Comparison of ENCODE assay signal across 20 cellular contexts in genomic region chr17:17947966-17948365, GRCh38. TPM values are rescaled to one million over a fixed set of nuclear protein-coding genes. Genes with fewer than 3 reads are reported as not detected.
A peak's percentile ranks its signal among the peaks of the same experiment; 100 is the strongest.
DNase-seq lines count a peak whose midpoint lies in the region; ATAC-seq, FAIRE-seq and TF ChIP-seq lines count a peak whose summit lies in the region.
"Had no signal": no experiment of that assay in that cellular context is flagged by ENCODE, and none has a peak within 500 bp of the region (broad histone marks: within the 10 kb centered on the region; RNA-seq: fewer than 3 reads in every experiment).

No MANE protein-coding gene starts in this region.

- H3K27me3 Mint-ChIP-seq in HFFc6 (ENCODE audit: insufficient read depth) = no peaks in the 10 kb centered on the region; the same call in none of the 2 replicates

- H3K4me3 Mint-ChIP-seq in HFFc6 = peak overlapping the region; percentile 79

- H4K20me1 ChIP-seq in osteoblast (ENCODE audit: insufficient read depth, low read length) = peaks cover 22% of the 10 kb centered on the region

- peaks cover 82% of the 10 kb centered on the region for H3K79me2 ChIP-seq in osteoblast (ENCODE audit: insufficient read depth, low read length)

- H3K4me3 ChIP-seq in bronchial epithelial cell (ENCODE audit: low read depth, low read length) = no peak overlapping the region
- H3K4me3 ChIP-seq in osteoblast (ENCODE audit: insufficient read depth, low read length) = no peak overlapping the region
- H3K4me3 ChIP-seq: BLaER1 treated with 17β-estradiol and CSF1 and Interleukin-3, amounts not matched to agents 10 nM and 100 nM; pancreas had no signal

- TF ChIP-seq CTCF in HFFc6 (IDR thresholded peaks at IDR 0.05) (no peak), bronchial epithelial cell (IDR thresholded peaks at IDR 0.05; ENCODE audit: insufficient read depth, low read length, severe bottlenecking) (no peak), osteoblast (IDR thresholded peaks at IDR 0.05; ENCODE audit: extremely low read depth, low read depth, low read length) (no peak)

- H3K36me3 ChIP-seq in bronchial epithelial cell (ENCODE audit: control insufficient read depth, insufficient read depth, low read length) (no peaks in the 10 kb centered on the region), osteoblast (ENCODE audit: insufficient read depth, low read length) (no peaks in the 10 kb centered on the region)
- H3K36me3 ChIP-seq: pancreas had no signal

- H3K4me2 ChIP-seq in osteoblast (ENCODE audit: insufficient read depth, low read length) = peak overlapping the region; percentile 83

- H3K36me3 Mint-ChIP-seq in HFFc6 (ENCODE audit: low read depth) = peaks cover 11% of the 10 kb centered on the region; the same call in 1 of the 2 replicates

- H3K27ac Mint-ChIP-seq in HFFc6 = peak overlapping the region; percentile 92

- H3K4me1 Mint-ChIP-seq in HFFc6 (ENCODE audit: low read depth) = peaks cover 92% of the 10 kb centered on the region

- no peak for FAIRE-seq in bronchial epithelial cell (lab: Jason Lieb, UNC)
- FAIRE-seq: colon, endometrium, pancreas had no signal

- no peak for ATAC-seq in GM19395 (IDR thresholded peaks at IDR 0.05; ENCODE audit: unreplicated experiment)
- ATAC-seq: left ventricle myocardium superior had no signal

- peak overlapping the region; percentile 64 for H3K27ac ChIP-seq in osteoblast (ENCODE audit: low read depth, low read length)
- H3K27ac ChIP-seq: BLaER1 treated with 17β-estradiol and CSF1 and Interleukin-3, amounts not matched to agents 10 nM and 100 nM; HL-60; pancreas had no signal

- H3K9me3 Mint-ChIP-seq in HFFc6 = no peaks in the 10 kb centered on the region

- peak; percentile 39 for DNase-seq in COLO829 (ENCODE audit: low spot score)
- DNase-seq in HFFc6 = peak; percentile 25
- peak; percentile 85 for DNase-seq in bronchial epithelial cell (ENCODE audit: low read depth)
- DNase-seq in osteoblast (ENCODE audit: insufficient read length, low spot score, missing footprints) = no peak
- DNase-seq in activated CD4-positive, alpha-beta T cell treated with anti-CD3 and anti-CD28 coated beads, Interleukin-2, amount 50 U/mL, for 1 hour = no peak
- DNase-seq in NCI-H446 (lab: John Stamatoyannopoulos, UW) = no peak
- DNase-seq: activated CD8-positive, alpha-beta memory T cell treated with anti-CD3 and anti-CD28 coated beads for 24 hours; activated gamma-delta T cell; DMS 273 treated with DMSO at 0.1 percent for 48 hours; left ventricle myocardium superior; NCI-H1048; NCI-H2171; pancreas; stimulated activated CD4-positive, alpha-beta T cell treated with anti-CD3 and anti-CD28 coated beads, Interleukin-2, amount 100 ng/mL, for 48 hours had no signal

- peaks cover 44% of the 10 kb centered on the region for H3K4me1 ChIP-seq in osteoblast (ENCODE audit: insufficient read depth, low read length)

- H3K27me3 ChIP-seq in bronchial epithelial cell (ENCODE audit: control insufficient read depth, insufficient read depth, low read length) (no peaks in the 10 kb centered on the region), osteoblast (ENCODE audit: insufficient read depth, low read length) (no peaks in the 10 kb centered on the region)
- H3K27me3 ChIP-seq: BLaER1 treated with 17β-estradiol and CSF1 and Interleukin-3, amounts not matched to agents 10 nM and 100 nM; pancreas had no signal

- no peak overlapping the region for H2AFZ ChIP-seq in osteoblast (ENCODE audit: low read length)

- H3K9me3 ChIP-seq in osteoblast (ENCODE audit: low read depth, low read length) = no peaks in the 10 kb centered on the region
- H3K9me3 ChIP-seq: BLaER1 treated with 17β-estradiol and CSF1 and Interleukin-3, amounts not matched to agents 10 nM and 100 nM; pancreas had no signal

RNA-seq across cellular contexts. Expression of gene TOM1L2, which starts 24.2 kb away (rescaled TPM):
- total RNA-seq in HFFc6 (2021; fragmentation: NEBNext Ultra II Directional; extraction: Animal tissue kit (Norgen Biotek cat#: 25700)) = 100 to 1,000 TPM in 4 of 6 experiments, 10 to 100 TPM in 2; 92.1 to 144 (median 101) TPM
- total RNA-seq in bronchial epithelial cell (12.4 and 17.8 TPM in 2 replicates), osteoblast (32.1 and 38.7 TPM in 2 replicates)

RNA-seq across cellular contexts. Expression of gene DRC3, which starts 24.7 kb away (rescaled TPM):
- total RNA-seq in HFFc6 (2021; fragmentation: NEBNext Ultra II Directional; extraction: Animal tissue kit (Norgen Biotek cat#: 25700)) = under 1 TPM; 0.37 to 0.73 (median 0.61) TPM
- under 0.01 and 0.13 TPM in 2 replicates for total RNA-seq in bronchial epithelial cell
- total RNA-seq in osteoblast = 1.8 and 2.9 TPM in 2 replicates
- total RNA-seq: H4 had no signal

Comparison
In these comparisons a context has a peak if more than half of its experiments do, and no peak if none do; other contexts are left out.
1. DNase-seq: peak in COLO829 (single experiment), HFFc6 (single experiment) and bronchial epithelial cell (single experiment); none in osteoblast (single experiment), activated CD4-positive, alpha-beta T cell treated with anti-CD3 and anti-CD28 coated beads, Interleukin-2, amount 50 U/mL, for 1 hour (single experiment) and NCI-H446 (0 of 2).